8 cellular contexts compared by ENCODE assay signal in genomic region chr3:48561045-48561736, GRCh38. TPM values are rescaled to one million over a fixed set of nuclear protein-coding genes. Genes with fewer than 3 reads are reported as not detected.
A peak's percentile ranks its signal among the peaks of the same experiment; 100 is the strongest.
DNase-seq lines count a peak whose midpoint lies in the region; ATAC-seq, FAIRE-seq and TF ChIP-seq lines count a peak whose summit lies in the region.

No MANE protein-coding gene starts in this region.

- H3K27me3 Mint-ChIP-seq in activated CD8-positive, alpha-beta T cell treated with anti-CD3 and anti-CD28 coated beads, Interleukin-2, amount 10 ng/mL, durations not matched to agents 7 days and 5 days (ENCODE audit: low read depth), result peaks cover 3% of the 10 kb centered on the region

- FAIRE-seq in A549 (lab: Jason Lieb, UNC), result no peak

- TF ChIP-seq POLR2A in A549 (IDR thresholded peaks at IDR 0.05; ENCODE audit: low read length), result no peak
- no peak for TF ChIP-seq POLR2A in GM18505 (IDR thresholded peaks at IDR 0.05; ENCODE audit: borderline replicate concordance, extremely low read depth, insufficient read depth, insufficient read length)

- H3K36me3 ChIP-seq in HEK293 (ENCODE audit: control insufficient read depth in 2 of 2, insufficient read depth in 1 of 2, low read length in 2 of 2) (no peaks in the 10 kb centered on the region), skeletal muscle tissue (ENCODE audit: control insufficient read depth in 3 of 3, insufficient read depth in 3 of 3, low read length in 3 of 3) (peaks cover 0 to 3% (median 1%) of the 10 kb centered on the region in 3 donors)

- peaks cover 57% of the 10 kb centered on the region for H3K4me1 Mint-ChIP-seq in activated CD8-positive, alpha-beta T cell treated with anti-CD3 and anti-CD28 coated beads, Interleukin-2, amount 10 ng/mL, durations not matched to agents 7 days and 5 days (ENCODE audit: low read depth)

- no peak overlapping the region for H3K4me3 ChIP-seq in A549
- no peak overlapping the region for H3K4me3 ChIP-seq in HEK293 (ENCODE audit: low read depth, low read length)
- H3K4me3 ChIP-seq in right cardiac atrium (ENCODE audit: low read length), result peak overlapping the region; percentile 18
- H3K4me3 ChIP-seq in skeletal muscle tissue (ENCODE audit: low read length in 3 of 3), result peak overlapping the region; percentile 61 to 76 (median 71)

- 0 out of 6 replicates have a peak, but pooled peaks of 1 of the 2 experiments have one; percentile 1 for ATAC-seq in A549
- no peak for ATAC-seq in activated CD8-positive, alpha-beta T cell treated with anti-CD3 and anti-CD28 coated beads, Interleukin-2, amount 10 ng/mL, durations not matched to agents 7 days and 5 days
- peak in 1 of 2 donors; percentile 5 for ATAC-seq in right cardiac atrium
- no peak for ATAC-seq in GM18505 (IDR thresholded peaks at IDR 0.05; ENCODE audit: unreplicated experiment)

- H3K4me1 ChIP-seq in A549 (peaks cover 85% of the 10 kb centered on the region), HEK293 (ENCODE audit: control insufficient read depth, insufficient read depth, low read length) (no peaks in the 10 kb centered on the region), right cardiac atrium (ENCODE audit: control insufficient read depth, insufficient read depth, low read length) (peaks cover 2% of the 10 kb centered on the region), skeletal muscle tissue (ENCODE audit: control insufficient read depth in 3 of 3, insufficient read depth in 3 of 3, low read length in 3 of 3) (peaks cover 45 to 59% (median 52%) of the 10 kb centered on the region in 3 donors)

- no peaks in the 10 kb centered on the region for H3K36me3 Mint-ChIP-seq in activated CD8-positive, alpha-beta T cell treated with anti-CD3 and anti-CD28 coated beads, Interleukin-2, amount 10 ng/mL, durations not matched to agents 7 days and 5 days (ENCODE audit: low read depth)

- POLR2A ChIA-PET in A549 (lab: Yijun Ruan, JAX) (no interaction called here), HEK293 (lab: Yijun Ruan, JAX) (no interaction called here)
- POLR2A ChIA-PET in activated CD8-positive, alpha-beta T cell treated with anti-CD3 and anti-CD28 coated beads, Interleukin-2, amount 10 ng/mL, durations not matched to agents 7 days and 5 days (lab: Charles Lee), result interaction anchor here (0.6 kb wide), 1 partner anchor 70 kb away, joined by 3 read pairs; no protein-coding TSS in a partner anchor

- peak overlapping the region in 1 of 2 experiments; percentile 47; a peak in 2 of 6 replicates for H3K27ac ChIP-seq in A549
- no peak overlapping the region for H3K27ac ChIP-seq in HEK293 (ENCODE audit: extremely low read depth, low read depth, low read length)
- H3K27ac ChIP-seq in right cardiac atrium (ENCODE audit: low read length), result peak overlapping the region; percentile 38
- peak overlapping the region; percentile 84 for H3K27ac ChIP-seq in skeletal muscle tissue (ENCODE audit: low read depth, low read length)

- no peak overlapping the region for H3K27ac Mint-ChIP-seq in activated CD8-positive, alpha-beta T cell treated with anti-CD3 and anti-CD28 coated beads, Interleukin-2, amount 10 ng/mL, durations not matched to agents 7 days and 5 days

- no peaks in the 10 kb centered on the region for H3K27me3 ChIP-seq in right cardiac atrium (ENCODE audit: control insufficient read depth, insufficient read depth)
- H3K27me3 ChIP-seq in skeletal muscle tissue (ENCODE audit: control insufficient read depth in 3 of 3, insufficient read depth in 3 of 3, low read length in 3 of 3), result no peaks in the 10 kb centered on the region

- DNase-seq in A549 (ENCODE audit: low read depth in 1 of 2, low spot score in 1 of 2) (no peak), right cardiac atrium (peak; percentile 57 to 89 (median 87)), NCI-H187 treated with DMSO at 0.1 percent for 48 hours (lab: John Stamatoyannopoulos, UW) (no peak), RPMI8226 (no peak)
- DNase-seq in activated CD8-positive, alpha-beta T cell treated with anti-CD3 and anti-CD28 coated beads, Interleukin-2, amount 10 ng/mL, durations not matched to agents 7 days and 5 days, result peak; percentile 57

- H3K9ac ChIP-seq in skeletal muscle tissue (ENCODE audit: low read depth in 1 of 3, low read length in 3 of 3), result peak overlapping the region; percentile 66 to 83 (median 71)

- CTCF ChIA-PET in A549 (lab: Yijun Ruan, JAX) (interaction anchor here (1.4 kb wide), 1 partner anchor 9 kb away, joined by 3 read pairs; no protein-coding TSS in a partner anchor), HEK293 (lab: Yijun Ruan, JAX) (no interaction called here)
- CTCF ChIA-PET in activated CD8-positive, alpha-beta T cell treated with anti-CD3 and anti-CD28 coated beads, Interleukin-2, amount 10 ng/mL, durations not matched to agents 7 days and 5 days (lab: Charles Lee), result interaction anchor here (1.4 to 15.5 kb wide), 4 partner anchors 12 to 160 kb away, joined by 4 to 179 read pairs (median 24); partner anchors contain the start of gene SLC26A6

- H3K9me3 ChIP-seq in A549 (no peaks in the 10 kb centered on the region), HEK293 (ENCODE audit: control insufficient read depth, insufficient read depth, low read depth, low read length) (no peaks in the 10 kb centered on the region), right cardiac atrium (ENCODE audit: control insufficient read depth, low read length) (no peaks in the 10 kb centered on the region), skeletal muscle tissue (ENCODE audit: control insufficient read depth in 3 of 3, low read length in 3 of 3) (no peaks in the 10 kb centered on the region)

- H3K4me3 Mint-ChIP-seq in activated CD8-positive, alpha-beta T cell treated with anti-CD3 and anti-CD28 coated beads, Interleukin-2, amount 10 ng/mL, durations not matched to agents 7 days and 5 days, result peak overlapping the region; percentile 54

- 0 out of 3 replicates have a peak overlapping the region, but pooled peaks have one; percentile 14 for H3K4me2 ChIP-seq in A549

- WGBS in A549 (ENCODE audit: missing lambda C conversion rate), result 59% methylated on average over 6 of the region's 21 CpGs
- 32% methylated on average over 21 of the region's 21 CpGs for WGBS in right cardiac atrium

- intact Hi-C loops in right cardiac atrium (cut with DNase I), result no loop called here

- TF ChIP-seq EP300 in A549 (IDR thresholded peaks at IDR 0.05), result no peak

- TF ChIP-seq CTCF in A549 (IDR thresholded peaks at IDR 0.05), result no peak
- no peak for TF ChIP-seq CTCF in HEK293 (tag by site-specific recombination; IDR thresholded peaks at IDR 0.05)

- no peak for TF ChIP-seq RAD21 in A549 (conservative IDR thresholded peaks at IDR 0.05 in 1 of 2, IDR thresholded peaks at IDR 0.05 in 1 of 2)

- no peaks in the 10 kb centered on the region for H3K9me3 Mint-ChIP-seq in activated CD8-positive, alpha-beta T cell treated with anti-CD3 and anti-CD28 coated beads, Interleukin-2, amount 10 ng/mL, durations not matched to agents 7 days and 5 days (ENCODE audit: insufficient read depth)

RNA-seq across cellular contexts. Expression of gene UCN2, which starts 2.4 kb away (rescaled TPM):
- polyA plus RNA-seq in A549 (2011; rRNA removed), result 4.0 and 7.2 TPM in 2 replicates
- polyA plus RNA-seq in A549 (2012; cell fraction: cytosol; rRNA removed), result 5.5 and 7.5 TPM in 2 replicates
- polyA plus RNA-seq in A549 (2012; cell fraction: nucleus; rRNA removed), result 78.7 and 80.5 TPM in 2 replicates
- polyA plus RNA-seq in A549 (2017; fragmentation: RNase III; extraction: RNeasy Plus Mini Kit Qiagen cat#74134 plus additional on column Dnase treatment), result 14.1 to 15.9 TPM (median 15.6 TPM) in 3 replicates
- 2.9 and 4.6 TPM in 2 replicates for polyA minus RNA-seq in A549 (2011; rRNA and poly(A)+ RNA removed)
- not detected for total RNA-seq in activated CD8-positive, alpha-beta T cell treated with anti-CD3 and anti-CD28 coated beads, Interleukin-2, amount 10 ng/mL, durations not matched to agents 7 days and 5 days
- total RNA-seq in right cardiac atrium, result not detected
- 0.16 TPM for polyA plus RNA-seq in right cardiac atrium
- total RNA-seq in skeletal muscle tissue, result not detected

RNA-seq across cellular contexts. Expression of gene PFKFB4, which starts 4.6 kb away (rescaled TPM):
- polyA plus RNA-seq in A549 (2011; rRNA removed), result 8.4 and 15.0 TPM in 2 replicates
- 7.0 and 8.9 TPM in 2 replicates for polyA plus RNA-seq in A549 (2012; cell fraction: cytosol; rRNA removed)
- 57.5 and 76.0 TPM in 2 replicates for polyA plus RNA-seq in A549 (2012; cell fraction: nucleus; rRNA removed)
- polyA plus RNA-seq in A549 (2017; fragmentation: RNase III; extraction: RNeasy Plus Mini Kit Qiagen cat#74134 plus additional on column Dnase treatment), result 19.6 to 21.1 TPM (median 20.9 TPM) in 3 replicates
- 9.4 and 15.1 TPM in 2 replicates for polyA minus RNA-seq in A549 (2011; rRNA and poly(A)+ RNA removed)
- 10 to 100 TPM; 42.8 to 49.1 TPM for total RNA-seq in activated CD8-positive, alpha-beta T cell treated with anti-CD3 and anti-CD28 coated beads, Interleukin-2, amount 10 ng/mL, durations not matched to agents 7 days and 5 days
- total RNA-seq in right cardiac atrium, result 1 to 10 TPM; 1.9 to 2.7 (median 2.1) TPM
- polyA plus RNA-seq in right cardiac atrium, result 0.75 TPM
- total RNA-seq in skeletal muscle tissue, result 8.4 TPM

RNA-seq across cellular contexts. Expression of gene COL7A1, which starts 33.9 kb away (rescaled TPM):
- polyA plus RNA-seq in A549 (2011; rRNA removed), result 36.5 and 63.0 TPM in 2 replicates
- 82.2 and 86.3 TPM in 2 replicates for polyA plus RNA-seq in A549 (2012; cell fraction: cytosol; rRNA removed)
- polyA plus RNA-seq in A549 (2012; cell fraction: nucleus; rRNA removed), result 979 and 1,138 TPM in 2 replicates
- polyA plus RNA-seq in A549 (2017; fragmentation: RNase III; extraction: RNeasy Plus Mini Kit Qiagen cat#74134 plus additional on column Dnase treatment), result 213 to 273 TPM (median 240 TPM) in 3 replicates
- polyA minus RNA-seq in A549 (2011; rRNA and poly(A)+ RNA removed), result 53.1 and 64.3 TPM in 2 replicates
- total RNA-seq in activated CD8-positive, alpha-beta T cell treated with anti-CD3 and anti-CD28 coated beads, Interleukin-2, amount 10 ng/mL, durations not matched to agents 7 days and 5 days, result 1 to 10 TPM; 1.2 to 1.6 TPM
- total RNA-seq in right cardiac atrium, result 10 to 100 TPM in 2 of 4 donors, 1 to 10 TPM in 2; 4.8 to 20.4 (median 10.6) TPM
- polyA plus RNA-seq in right cardiac atrium, result 8.7 TPM
- total RNA-seq in skeletal muscle tissue, result 2.1 TPM

RNA-seq across cellular contexts. Expression of gene UQCRC1, which starts 48.3 kb away (rescaled TPM):
- 279 and 338 TPM in 2 replicates for polyA plus RNA-seq in A549 (2011; rRNA removed)
- 390 and 409 TPM in 2 replicates for polyA plus RNA-seq in A549 (2012; cell fraction: cytosol; rRNA removed)
- polyA plus RNA-seq in A549 (2012; cell fraction: nucleus; rRNA removed), result 488 and 556 TPM in 2 replicates
- 233 to 256 TPM (median 254 TPM) in 3 replicates for polyA plus RNA-seq in A549 (2017; fragmentation: RNase III; extraction: RNeasy Plus Mini Kit Qiagen cat#74134 plus additional on column Dnase treatment)
- 677 and 753 TPM in 2 replicates for polyA minus RNA-seq in A549 (2011; rRNA and poly(A)+ RNA removed)
- total RNA-seq in activated CD8-positive, alpha-beta T cell treated with anti-CD3 and anti-CD28 coated beads, Interleukin-2, amount 10 ng/mL, durations not matched to agents 7 days and 5 days, result 100 to 1,000 TPM; 196 to 202 TPM
- 100 to 1,000 TPM; 622 to 677 (median 648) TPM for total RNA-seq in right cardiac atrium
- polyA plus RNA-seq in right cardiac atrium, result 865 TPM
- 182 TPM for total RNA-seq in skeletal muscle tissue

RNA-seq across cellular contexts. Expression of gene SHISA5, which starts 57.2 kb away (rescaled TPM):
- 94.3 and 104 TPM in 2 replicates for polyA plus RNA-seq in A549 (2011; rRNA removed)
- 150 and 186 TPM in 2 replicates for polyA plus RNA-seq in A549 (2012; cell fraction: cytosol; rRNA removed)
- 107 and 157 TPM in 2 replicates for polyA plus RNA-seq in A549 (2012; cell fraction: nucleus; rRNA removed)
- polyA plus RNA-seq in A549 (2017; fragmentation: RNase III; extraction: RNeasy Plus Mini Kit Qiagen cat#74134 plus additional on column Dnase treatment), result 86.8 to 90.1 TPM (median 87.5 TPM) in 3 replicates
- 97.4 and 118 TPM in 2 replicates for polyA minus RNA-seq in A549 (2011; rRNA and poly(A)+ RNA removed)
- total RNA-seq in activated CD8-positive, alpha-beta T cell treated with anti-CD3 and anti-CD28 coated beads, Interleukin-2, amount 10 ng/mL, durations not matched to agents 7 days and 5 days, result 100 to 1,000 TPM; 195 to 201 TPM
- total RNA-seq in right cardiac atrium, result 10 to 100 TPM; 72.9 to 93.1 (median 76.2) TPM
- polyA plus RNA-seq in right cardiac atrium, result 57.0 TPM
- 32.4 TPM for total RNA-seq in skeletal muscle tissue

Comparison
In these comparisons a context has a peak if more than half of its experiments do, and no peak if none do; other contexts are left out.
1. DNase-seq: peak in activated CD8-positive, alpha-beta T cell treated with anti-CD3 and anti-CD28 coated beads, Interleukin-2, amount 10 ng/mL, durations not matched to agents 7 days and 5 days (single experiment) and right cardiac atrium (3 of 3); none in A549 (0 of 2), NCI-H187 treated with DMSO at 0.1 percent for 48 hours (single experiment) and RPMI8226 (single experiment).
2. H3K4me3 ChIP-seq: peak in right cardiac atrium (single experiment) and skeletal muscle tissue (3 of 3); none in A549 (single experiment) and HEK293 (single experiment).
3. Of the 5 proteins assayed by ChIP-seq in both HEK293 and A549: peak only in HEK293: none; only in A549: PBX3; in both: none; in neither: 4.